Comparison of ENCODE assay signal across 8 cellular contexts in genomic region chr21:39382096-39382495, GRCh38. TPM values are rescaled to one million over a fixed set of nuclear protein-coding genes. Genes with fewer than 3 reads are reported as not detected.
DNase-seq lines count a peak whose midpoint lies in the region; ATAC-seq and TF ChIP-seq lines count a peak whose summit lies in the region.
"Not testable (repeated sequence)": the region's sequence is repeated elsewhere in the genome, so short reads cannot be mapped to it uniquely, and the experiment has no call there.

No MANE protein-coding gene starts in this region.

- H3K4me3 ChIP-seq in BLaER1 treated with 17β-estradiol and CSF1 and Interleukin-3, amounts not matched to agents 10 nM and 100 nM; gastroesophageal sphincter: not testable (repeated sequence)

- 0 out of 22 replicates have a peak overlapping the region, but pooled peaks of 2 of the 11 experiments have one; percentile 28 to 87 for H3K9ac ChIP-seq in BLaER1 treated with 17β-estradiol and CSF1 and Interleukin-3, amounts not matched to agents 10 nM and 100 nM
- H3K9ac ChIP-seq in H9 (ENCODE audit: extremely low read depth, insufficient read length, low read length): not testable (repeated sequence)

- not testable (repeated sequence) for H2AFZ ChIP-seq in H9 (ENCODE audit: low read length)

- not testable (repeated sequence) for H2BK15ac ChIP-seq in H9 (ENCODE audit: low read depth, low read length)

- not testable (repeated sequence) for H3K23ac ChIP-seq in H9 (ENCODE audit: insufficient read length, low read depth, low read length)

- not testable (repeated sequence) for H3K27me3 Mint-ChIP-seq in H9 (ENCODE audit: low read depth); WTC11 (ENCODE audit: low read depth); activated T-cell treated with anti-CD3 and anti-CD28 coated beads, Interleukin-2, amount 50 U/mL, for 72 hours (ENCODE audit: low read depth); activated naive CD8-positive, alpha-beta T cell treated with anti-CD3 and anti-CD28 coated beads, Interleukin-2, amount 50 U/mL, for 24 hours; natural killer cell (ENCODE audit: low read depth in 2 of 2); stimulated activated naive CD8-positive, alpha-beta T cell treated with anti-CD3 and anti-CD28 coated beads, Interleukin-15, amount 100 ng/mL, for 72 hours

- not testable (repeated sequence) for H4K91ac ChIP-seq in H9 (ENCODE audit: insufficient read length, low read depth, low read length)

- H3K36me3 ChIP-seq in BLaER1 treated with 17β-estradiol and CSF1 and Interleukin-3, amounts not matched to agents 10 nM and 100 nM: peaks cover 0 to 16% (median 5%) of the 10 kb centered on the region in 11 experiments; a peak in 6 of 22 replicates
- not testable (repeated sequence) for H3K36me3 ChIP-seq in gastroesophageal sphincter

- not testable (repeated sequence) for H3K9me3 ChIP-seq in BLaER1 treated with 17β-estradiol and CSF1 and Interleukin-3, amounts not matched to agents 10 nM and 100 nM (replicated peaks in 1 of 11); H9 (ENCODE audit: control insufficient read depth, low read depth, low read length); gastroesophageal sphincter

- POLR2A ChIA-PET in WTC11 (lab: Charles Lee): not testable (repeated sequence)

- not testable (repeated sequence) for H3K27ac Mint-ChIP-seq in H9; WTC11; activated naive CD8-positive, alpha-beta T cell treated with anti-CD3 and anti-CD28 coated beads, Interleukin-2, amount 50 U/mL, for 24 hours; stimulated activated naive CD8-positive, alpha-beta T cell treated with anti-CD3 and anti-CD28 coated beads, Interleukin-15, amount 100 ng/mL, for 72 hours
- peak overlapping the region; percentile 1 for H3K27ac Mint-ChIP-seq in activated T-cell treated with anti-CD3 and anti-CD28 coated beads, Interleukin-2, amount 50 U/mL, for 72 hours
- H3K27ac Mint-ChIP-seq in natural killer cell: peak overlapping the region in 1 of 2 donors; percentile 5

- not testable (repeated sequence) for H4K20me1 ChIP-seq in BLaER1 treated with 17β-estradiol and CSF1 and Interleukin-3, amounts not matched to agents 10 nM and 100 nM; H9 (ENCODE audit: control insufficient read depth, insufficient read depth, insufficient read length)

- peaks cover 17 to 22% of the 10 kb centered on the region in 2 experiments for H3K4me1 Mint-ChIP-seq in H9
- peaks cover 23% of the 10 kb centered on the region for H3K4me1 Mint-ChIP-seq in WTC11
- H3K4me1 Mint-ChIP-seq in activated T-cell treated with anti-CD3 and anti-CD28 coated beads, Interleukin-2, amount 50 U/mL, for 72 hours (ENCODE audit: low read depth): peaks cover 44% of the 10 kb centered on the region
- H3K4me1 Mint-ChIP-seq in activated naive CD8-positive, alpha-beta T cell treated with anti-CD3 and anti-CD28 coated beads, Interleukin-2, amount 50 U/mL, for 24 hours: peaks cover 38% of the 10 kb centered on the region
- peaks cover 12 to 13% of the 10 kb centered on the region in 2 donors for H3K4me1 Mint-ChIP-seq in natural killer cell
- H3K4me1 Mint-ChIP-seq in stimulated activated naive CD8-positive, alpha-beta T cell treated with anti-CD3 and anti-CD28 coated beads, Interleukin-15, amount 100 ng/mL, for 72 hours: peaks cover 39% of the 10 kb centered on the region

- H3K4me2 ChIP-seq in BLaER1 treated with 17β-estradiol and CSF1 and Interleukin-3, amounts not matched to agents 10 nM and 100 nM: peak overlapping the region in 10 of 11 experiments; percentile 78 to 98 (median 94); a peak in 16 of 22 replicates
- not testable (repeated sequence) for H3K4me2 ChIP-seq in H9 (ENCODE audit: insufficient read depth, insufficient read length, low read length)

- TF ChIP-seq CTCF in H9 (conservative IDR thresholded peaks at IDR 0.05); WTC11 (IDR thresholded peaks at IDR 0.05); gastroesophageal sphincter (IDR thresholded peaks at IDR 0.05); natural killer cell (IDR thresholded peaks at IDR 0.05): not testable (repeated sequence)

- not testable (repeated sequence) for H3K9me3 Mint-ChIP-seq in H9; WTC11; activated T-cell treated with anti-CD3 and anti-CD28 coated beads, Interleukin-2, amount 50 U/mL, for 72 hours; activated naive CD8-positive, alpha-beta T cell treated with anti-CD3 and anti-CD28 coated beads, Interleukin-2, amount 50 U/mL, for 24 hours; natural killer cell; stimulated activated naive CD8-positive, alpha-beta T cell treated with anti-CD3 and anti-CD28 coated beads, Interleukin-15, amount 100 ng/mL, for 72 hours

- not testable (repeated sequence) for TF ChIP-seq EP300 in gastroesophageal sphincter (IDR thresholded peaks at IDR 0.05)

- not testable (repeated sequence) for H3K4ac ChIP-seq in H9 (ENCODE audit: low read depth, low read length)

- not testable (repeated sequence) for H4K8ac ChIP-seq in H9 (replicated peaks; ENCODE audit: insufficient read length, low read depth, low read length)

- not testable (repeated sequence) for H3K14ac ChIP-seq in H9 (ENCODE audit: insufficient read depth, low read length)

- H3K18ac ChIP-seq in H9 (ENCODE audit: insufficient read length, low read depth, low read length): not testable (repeated sequence)

- H3K4me1 ChIP-seq in BLaER1 treated with 17β-estradiol and CSF1 and Interleukin-3, amounts not matched to agents 10 nM and 100 nM: peaks cover 16 to 57% (median 40%) of the 10 kb centered on the region in 10 experiments
- H3K4me1 ChIP-seq in H9 (ENCODE audit: insufficient read depth, low read length): not testable (repeated sequence)
- H3K4me1 ChIP-seq in gastroesophageal sphincter: peaks cover 0 to 52% (median 15%) of the 10 kb centered on the region in 3 donors

- not testable (repeated sequence) for H2AK5ac ChIP-seq in H9 (ENCODE audit: insufficient read length, low read length)

- intact Hi-C loops in natural killer cell (cut with micrococcal nuclease): not testable (repeated sequence)

- not testable (repeated sequence) for DNase-seq in H9; WTC11 (ENCODE audit: low spot score); activated T-cell treated with anti-CD3 and anti-CD28 coated beads, Interleukin-2, amount 50 U/mL, for 72 hours; activated naive CD8-positive, alpha-beta T cell treated with anti-CD3 and anti-CD28 coated beads, Interleukin-2, amount 50 U/mL, for 24 hours; natural killer cell; stimulated activated naive CD8-positive, alpha-beta T cell treated with anti-CD3 and anti-CD28 coated beads, Interleukin-15, amount 100 ng/mL, for 72 hours

- H3K79me2 ChIP-seq in H9 (ENCODE audit: insufficient read depth, low read length): not testable (repeated sequence)

- H3K23me2 ChIP-seq in H9 (ENCODE audit: insufficient read length, low read depth, low read length, poor library complexity, severe bottlenecking): not testable (repeated sequence)

- not testable (repeated sequence) for H3K56ac ChIP-seq in H9 (ENCODE audit: insufficient read length, low read depth, low read length)

- not testable (repeated sequence) for H2BK20ac ChIP-seq in H9 (ENCODE audit: low read depth, low read length, poor library complexity, severe bottlenecking)

- H3K4me3 Mint-ChIP-seq in H9 (peak overlapping the region; percentile 0 to 24; a peak in 2 of 5 replicates), WTC11 (peak overlapping the region; percentile 36), natural killer cell (peak overlapping the region; percentile 62)
- H3K4me3 Mint-ChIP-seq in activated T-cell treated with anti-CD3 and anti-CD28 coated beads, Interleukin-2, amount 50 U/mL, for 72 hours: peak overlapping the region; percentile 2 to 25
- H3K4me3 Mint-ChIP-seq in activated naive CD8-positive, alpha-beta T cell treated with anti-CD3 and anti-CD28 coated beads, Interleukin-2, amount 50 U/mL, for 24 hours: peak overlapping the region; percentile 3
- H3K4me3 Mint-ChIP-seq in stimulated activated naive CD8-positive, alpha-beta T cell treated with anti-CD3 and anti-CD28 coated beads, Interleukin-15, amount 100 ng/mL, for 72 hours: peak overlapping the region; percentile 10 to 39

- CTCF ChIA-PET in WTC11 (lab: Charles Lee): not testable (repeated sequence)

- not testable (repeated sequence) for H2BK12ac ChIP-seq in H9 (ENCODE audit: insufficient read length, low read depth, low read length)

- not testable (repeated sequence) for H3K27me3 ChIP-seq in BLaER1 treated with 17β-estradiol and CSF1 and Interleukin-3, amounts not matched to agents 10 nM and 100 nM; H9 (ENCODE audit: insufficient read depth, low read length); gastroesophageal sphincter

- H2BK120ac ChIP-seq in H9 (ENCODE audit: low read depth, low read length, poor library complexity, severe bottlenecking): not testable (repeated sequence)

- ATAC-seq in WTC11; activated T-cell treated with anti-CD3 and anti-CD28 coated beads, Interleukin-2, amount 50 U/mL, for 72 hours (replicated peaks in 1 of 2); activated naive CD8-positive, alpha-beta T cell treated with anti-CD3 and anti-CD28 coated beads, Interleukin-2, amount 50 U/mL, for 24 hours; gastroesophageal sphincter; natural killer cell; stimulated activated naive CD8-positive, alpha-beta T cell treated with anti-CD3 and anti-CD28 coated beads, Interleukin-15, amount 100 ng/mL, for 72 hours: not testable (repeated sequence)

- not testable (repeated sequence) for H3K27ac ChIP-seq in BLaER1 treated with 17β-estradiol and CSF1 and Interleukin-3, amounts not matched to agents 10 nM and 100 nM; H9 (ENCODE audit: insufficient read length, low read depth, low read length)
- peak overlapping the region in 3 of 4 donors; percentile 13 to 97 (median 90) for H3K27ac ChIP-seq in gastroesophageal sphincter

- 100% methylated on average over 2 of the region's 7 CpGs for WGBS in H9 (ENCODE audit: extremely low coverage, insufficient read length, low lambda C conversion rate)
- WGBS in gastroesophageal sphincter (ENCODE audit: low coverage in 1 of 2), 2 donors: 95 to 97% methylated on average over 6 of the region's 7 CpGs

- H2BK5ac ChIP-seq in H9 (ENCODE audit: insufficient read length, low read length): not testable (repeated sequence)

- H4K5ac ChIP-seq in H9 (ENCODE audit: insufficient read length, low read depth, low read length): not testable (repeated sequence)

- H3K36me3 Mint-ChIP-seq in H9 (ENCODE audit: insufficient read depth in 1 of 3, low read depth in 3 of 3); WTC11; activated T-cell treated with anti-CD3 and anti-CD28 coated beads, Interleukin-2, amount 50 U/mL, for 72 hours (ENCODE audit: insufficient read depth in 2 of 2); activated naive CD8-positive, alpha-beta T cell treated with anti-CD3 and anti-CD28 coated beads, Interleukin-2, amount 50 U/mL, for 24 hours (ENCODE audit: low read depth); natural killer cell: not testable (repeated sequence)

- not testable (repeated sequence) for TF ChIP-seq POLR2A in gastroesophageal sphincter (IDR thresholded peaks at IDR 0.05)

- not testable (repeated sequence) for H3T11ph ChIP-seq in H9 (ENCODE audit: low read length)

- H3K79me1 ChIP-seq in H9 (ENCODE audit: insufficient read depth, low read depth, low read length, poor library complexity, severe bottlenecking): not testable (repeated sequence)

RNA-seq across cellular contexts. Expression of gene HMGN1, which starts 33.2 kb away (rescaled TPM):
- 513 and 516 TPM in 2 replicates for total RNA-seq in H9 (2021)
- 469 to 522 TPM (median 522 TPM) in 3 replicates for total RNA-seq in WTC11 (2021)
- total RNA-seq in activated T-cell treated with anti-CD3 and anti-CD28 coated beads, Interleukin-2, amount 50 U/mL, for 72 hours: 100 to 1,000 TPM; 353 to 399 TPM
- total RNA-seq in gastroesophageal sphincter: 100 to 1,000 TPM in 1 of 4 donors, 10 to 100 TPM in 3; 69.0 to 117 (median 80.8) TPM
- total RNA-seq in natural killer cell: 100 to 1,000 TPM; 187 to 228 (median 219) TPM

Comparison
In these comparisons a context has a peak if more than half of its experiments do, and no peak if none do; other contexts are left out.
1. H3K4me3 Mint-ChIP-seq: peak in every context shown above with its lines; median percentile 62 in natural killer cell; 36 in WTC11; 24 in stimulated activated naive CD8-positive, alpha-beta T cell treated with anti-CD3 and anti-CD28 coated beads, Interleukin-15, amount 100 ng/mL, for 72 hours; 14 in activated T-cell treated with anti-CD3 and anti-CD28 coated beads, Interleukin-2, amount 50 U/mL, for 72 hours; 12 in H9; 3 in activated naive CD8-positive, alpha-beta T cell treated with anti-CD3 and anti-CD28 coated beads, Interleukin-2, amount 50 U/mL, for 24 hours.